9 cellular contexts compared by ENCODE assay signal in the genomic region with DNA sequence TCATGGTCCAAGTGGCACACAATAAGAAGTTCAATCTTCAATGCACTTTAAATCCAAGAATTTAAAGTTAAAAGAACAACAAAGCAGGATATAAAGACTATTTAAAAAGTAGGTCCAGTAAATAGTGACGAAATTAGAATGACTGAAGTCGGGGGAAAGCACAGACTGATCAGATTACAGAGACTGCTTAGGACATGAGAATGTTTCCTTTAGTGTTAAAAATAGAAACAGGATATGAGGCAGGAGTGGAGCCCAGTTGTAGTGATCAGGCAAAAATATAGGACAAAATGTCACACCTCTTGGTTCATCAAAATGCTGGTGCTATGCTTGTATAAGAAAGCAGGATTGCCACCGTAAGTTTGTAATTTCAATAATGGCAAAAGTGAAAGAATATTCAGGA. TPM values are rescaled to one million over a fixed set of nuclear protein-coding genes. Genes with fewer than 3 reads are reported as not detected.
A peak's percentile ranks its signal among the peaks of the same experiment; 100 is the strongest.
DNase-seq lines count a peak whose midpoint lies in the region; ATAC-seq and TF ChIP-seq lines count a peak whose summit lies in the region.
"Had no signal": no experiment of that assay in that cellular context is flagged by ENCODE, and none has a peak within 500 bp of the region (broad histone marks: within the 10 kb centered on the region; RNA-seq: fewer than 3 reads in every experiment).

No MANE protein-coding gene starts in this region.

- no peak for TF ChIP-seq CTCF in astrocyte of the spinal cord (IDR thresholded peaks at IDR 0.05; ENCODE audit: low read depth, low read length)
- TF ChIP-seq CTCF in stomach (IDR thresholded peaks at IDR 0.05): no peak

- intact Hi-C loops in stomach (cut with DNase I; ENCODE audit: low total_unique reads): no loop called here

- H3K27me3 ChIP-seq in stomach: no peaks in the 10 kb centered on the region

- no peak for TF ChIP-seq POLR2A in stomach (IDR thresholded peaks at IDR 0.05)

- no peak for TF ChIP-seq EP300 in stomach (IDR thresholded peaks at IDR 0.05)

- WGBS in stomach, 5 donors: 28 to 38% (median 33%) methylated on average over 3 of the region's 3 CpGs

- no peaks in the 10 kb centered on the region for H3K4me1 ChIP-seq in stomach

- H3K36me3 ChIP-seq in stomach: no peaks in the 10 kb centered on the region

- H3K27ac ChIP-seq in stomach: peak overlapping the region in 2 of 5 donors; percentile 38 to 57

- peak; percentile 69 for DNase-seq in A172 (ENCODE audit: low spot score)
- peak; percentile 49 for DNase-seq in HS-27A (ENCODE audit: low read depth)
- peak; percentile 85 for DNase-seq in astrocyte of the spinal cord (ENCODE audit: low read depth, low spot score)
- DNase-seq in left kidney (ENCODE audit: low read depth, low spot score): peak; percentile 77
- no peak for DNase-seq in stomach
- no peak for DNase-seq in NCI-H2029 (lab: John Stamatoyannopoulos, UW)
- DNase-seq: CD8-positive, alpha-beta T cell had no signal

- no peak overlapping the region for H3K4me3 ChIP-seq in astrocyte of the spinal cord (ENCODE audit: low read depth, low read length)
- no peak overlapping the region for H3K4me3 ChIP-seq in stomach

- H3K9me3 ChIP-seq in stomach: peaks cover 0 to 3% (median 0%) of the 10 kb centered on the region in 4 donors

- in situ Hi-C loops in astrocyte of the spinal cord (cut with HindIII; ENCODE audit: low sequenced_read_pairs): no loop called here

- ATAC-seq in HG03439 (IDR thresholded peaks at IDR 0.05; ENCODE audit: unreplicated experiment): no peak
- ATAC-seq in GM21528 (IDR thresholded peaks at IDR 0.05; ENCODE audit: low FRiP score, unreplicated experiment): no peak
- ATAC-seq: CD8-positive, alpha-beta T cell had no signal

RNA-seq across cellular contexts. Expression of a gene that starts 52.2 kb away (rescaled TPM):
- total RNA-seq in A172 (2014; rRNA removed; shearing (Covaris generic)): 0.02 TPM in 1 of 2 replicates, not detected in the other
- total RNA-seq in stomach: 100 to 1,000 TPM in 1 of 5 donors, 10 to 100 TPM in 4; 19.6 to 109 (median 52.5) TPM
- polyA plus RNA-seq in stomach: 10 to 100 TPM; 14.7 to 32.5 (median 18.3) TPM

Comparison
In these comparisons a context has a peak if more than half of its experiments do, and no peak if none do; other contexts are left out.
1. DNase-seq: peak in A172 (single experiment), HS-27A (single experiment), astrocyte of the spinal cord (single experiment) and left kidney (single experiment); none in stomach (single experiment) and NCI-H2029 (single experiment).
2. RNA of a gene that starts 52.2 kb away (total RNA-seq): 19.6 to 109 TPM in stomach; 0.02 TPM in A172; every median in the first group is over 10 times any median in the second.